1 cellular context compared by ENCODE assay signal in the genomic region with DNA sequence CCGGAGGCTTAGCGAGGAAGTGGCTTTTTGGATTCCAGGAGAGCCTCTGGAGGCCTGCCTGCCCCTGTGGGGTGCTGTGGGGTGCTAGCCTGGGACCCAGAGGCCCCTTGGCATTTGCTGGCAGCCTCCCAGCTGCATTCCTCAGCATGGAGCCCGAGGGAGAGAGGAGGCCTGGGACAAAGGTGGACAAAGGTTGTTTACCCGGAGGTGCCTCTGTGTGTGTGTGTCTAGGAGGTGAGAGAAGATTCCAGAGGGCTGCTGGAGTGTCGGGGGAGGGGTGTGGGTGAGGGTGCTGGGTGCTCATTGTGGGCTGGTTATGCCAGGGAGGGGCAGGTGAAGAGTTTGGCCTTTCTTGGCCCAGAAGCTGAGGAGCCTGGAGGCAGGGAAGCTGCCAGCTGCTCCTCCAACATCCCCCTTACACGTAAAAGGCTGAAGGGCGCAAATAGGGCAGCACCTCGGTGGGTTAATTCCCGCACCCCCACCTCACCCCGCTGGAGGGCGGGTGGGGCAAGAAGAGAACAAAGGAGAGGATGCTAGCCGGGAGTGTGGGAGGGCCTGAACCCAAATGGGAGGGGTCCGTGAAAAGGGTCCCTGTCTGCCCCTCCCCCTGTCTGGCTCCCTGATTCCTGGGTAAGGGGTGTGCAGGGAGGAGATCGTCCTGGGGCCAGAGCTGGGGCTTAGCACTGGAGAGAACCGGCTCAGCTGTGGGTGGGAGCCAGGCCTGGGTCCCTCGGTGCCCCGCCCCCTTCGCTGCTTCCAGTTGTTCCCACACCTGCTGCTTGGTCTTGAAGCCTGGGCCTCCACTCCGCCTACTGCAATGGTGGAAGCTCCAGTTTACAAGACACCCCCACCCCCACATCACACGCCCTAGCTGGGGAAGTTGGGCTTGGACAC.
A peak's percentile ranks its signal among the peaks of the same experiment; 100 is the strongest.
TF ChIP-seq lines count a peak whose summit lies in the region.

No MANE protein-coding gene starts in this region.

TF ChIP-seq in HepG2, 621 proteins besides CTCF, POLR2A, EP300 and RAD21 (continued from another document and continues in another):
- TF ChIP-seq KAT8 (CRISPR knock-in tag; IDR thresholded peaks at IDR 0.05) (peak; percentile 22; the same call in 1 of the 2 replicates), ZSCAN21 (CRISPR knock-in tag; IDR thresholded peaks at IDR 0.05; ENCODE audit: borderline replicate concordance) (no peak; the same call in 1 of the 2 replicates), MYC (CRISPR knock-in tag; IDR thresholded peaks at IDR 0.05; ENCODE audit: borderline replicate concordance) (no peak), ZSCAN29 (CRISPR knock-in tag; conservative IDR thresholded peaks at IDR 0.05) (no peak; the same call in 1 of the 2 replicates), ZNF33B (CRISPR knock-in tag; IDR thresholded peaks at IDR 0.05) (peak; percentile 28; the same call in 1 of the 2 replicates), ZSCAN30 (CRISPR knock-in tag; IDR thresholded peaks at IDR 0.05) (peak; percentile 89; the same call in 1 of the 2 replicates), CHD4 (IDR thresholded peaks at IDR 0.05; ENCODE audit: borderline replicate concordance, low read length) (peak; percentile 92; the same call in 1 of the 2 replicates), ZNF331 (CRISPR knock-in tag; IDR thresholded peaks at IDR 0.05) (peak; percentile 84; the same call in 1 of the 2 replicates), ZNF530 (CRISPR knock-in tag; IDR thresholded peaks at IDR 0.05; ENCODE audit: low read depth) (no peak; the same call in 1 of the 2 replicates), RBFOX2 (IDR thresholded peaks at IDR 0.05; ENCODE audit: low read depth, low read length) (peak; percentile 70), CHD2 (IDR thresholded peaks at IDR 0.05; ENCODE audit: low read depth, low read length) (no peak; the same call in 1 of the 2 replicates), HCFC1 (IDR thresholded peaks at IDR 0.05; ENCODE audit: low read depth, low read length) (no peak), ZNF850 (CRISPR knock-in tag; conservative IDR thresholded peaks at IDR 0.05) (no peak), TGIF2 (CRISPR knock-in tag; IDR thresholded peaks at IDR 0.05) (no peak; the same call in 1 of the 2 replicates), ELF1 (CRISPR knock-in tag; IDR thresholded peaks at IDR 0.05) (0 out of 2 replicates have a peak, but pooled peaks have one; percentile 24), ARNTL (CRISPR knock-in tag; IDR thresholded peaks at IDR 0.05) (peak; percentile 66), ZNF605 (CRISPR knock-in tag; IDR thresholded peaks at IDR 0.05) (peak; percentile 41; the same call in 1 of the 2 replicates), ZNF251 (CRISPR knock-in tag; IDR thresholded peaks at IDR 0.05) (no peak), GZF1 (CRISPR knock-in tag; IDR thresholded peaks at IDR 0.05) (no peak), ZNF660 (CRISPR knock-in tag; IDR thresholded peaks at IDR 0.05; ENCODE audit: borderline replicate concordance, low read depth) (no peak), GTF3A (CRISPR knock-in tag; conservative IDR thresholded peaks at IDR 0.05) (no peak), SALL1 (CRISPR knock-in tag; IDR thresholded peaks at IDR 0.05) (peak; percentile 94)
- TF ChIP-seq, protein P1, sequence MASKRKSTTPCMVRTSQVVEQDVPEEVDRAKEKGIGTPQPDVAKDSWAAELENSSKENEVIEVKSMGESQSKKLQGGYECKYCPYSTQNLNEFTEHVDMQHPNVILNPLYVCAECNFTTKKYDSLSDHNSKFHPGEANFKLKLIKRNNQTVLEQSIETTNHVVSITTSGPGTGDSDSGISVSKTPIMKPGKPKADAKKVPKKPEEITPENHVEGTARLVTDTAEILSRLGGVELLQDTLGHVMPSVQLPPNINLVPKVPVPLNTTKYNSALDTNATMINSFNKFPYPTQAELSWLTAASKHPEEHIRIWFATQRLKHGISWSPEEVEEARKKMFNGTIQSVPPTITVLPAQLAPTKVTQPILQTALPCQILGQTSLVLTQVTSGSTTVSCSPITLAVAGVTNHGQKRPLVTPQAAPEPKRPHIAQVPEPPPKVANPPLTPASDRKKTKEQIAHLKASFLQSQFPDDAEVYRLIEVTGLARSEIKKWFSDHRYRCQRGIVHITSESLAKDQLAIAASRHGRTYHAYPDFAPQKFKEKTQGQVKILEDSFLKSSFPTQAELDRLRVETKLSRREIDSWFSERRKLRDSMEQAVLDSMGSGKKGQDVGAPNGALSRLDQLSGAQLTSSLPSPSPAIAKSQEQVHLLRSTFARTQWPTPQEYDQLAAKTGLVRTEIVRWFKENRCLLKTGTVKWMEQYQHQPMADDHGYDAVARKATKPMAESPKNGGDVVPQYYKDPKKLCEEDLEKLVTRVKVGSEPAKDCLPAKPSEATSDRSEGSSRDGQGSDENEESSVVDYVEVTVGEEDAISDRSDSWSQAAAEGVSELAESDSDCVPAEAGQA (IDR thresholded peaks at IDR 0.05; ENCODE audit: low read depth) = peak; percentile 48; the same call in 1 of the 2 replicates
- TF ChIP-seq, protein P1 (CRISPR knock-in tag; IDR thresholded peaks at IDR 0.05; ENCODE audit: borderline replicate concordance) = no peak
- TF ChIP-seq, protein P2, sequence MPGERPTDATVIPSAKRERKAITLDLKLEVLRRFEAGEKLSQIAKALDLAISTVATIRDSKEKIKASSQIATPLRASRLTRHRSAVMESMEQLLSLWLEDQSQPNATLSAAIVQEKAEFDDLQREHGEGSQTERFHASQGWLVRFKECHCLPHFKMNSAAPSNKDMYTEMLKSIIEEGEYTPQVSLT (CRISPR knock-in tag; IDR thresholded peaks at IDR 0.05; ENCODE audit: borderline replicate concordance, low read depth) = no peak
- TF ChIP-seq, protein P3, sequence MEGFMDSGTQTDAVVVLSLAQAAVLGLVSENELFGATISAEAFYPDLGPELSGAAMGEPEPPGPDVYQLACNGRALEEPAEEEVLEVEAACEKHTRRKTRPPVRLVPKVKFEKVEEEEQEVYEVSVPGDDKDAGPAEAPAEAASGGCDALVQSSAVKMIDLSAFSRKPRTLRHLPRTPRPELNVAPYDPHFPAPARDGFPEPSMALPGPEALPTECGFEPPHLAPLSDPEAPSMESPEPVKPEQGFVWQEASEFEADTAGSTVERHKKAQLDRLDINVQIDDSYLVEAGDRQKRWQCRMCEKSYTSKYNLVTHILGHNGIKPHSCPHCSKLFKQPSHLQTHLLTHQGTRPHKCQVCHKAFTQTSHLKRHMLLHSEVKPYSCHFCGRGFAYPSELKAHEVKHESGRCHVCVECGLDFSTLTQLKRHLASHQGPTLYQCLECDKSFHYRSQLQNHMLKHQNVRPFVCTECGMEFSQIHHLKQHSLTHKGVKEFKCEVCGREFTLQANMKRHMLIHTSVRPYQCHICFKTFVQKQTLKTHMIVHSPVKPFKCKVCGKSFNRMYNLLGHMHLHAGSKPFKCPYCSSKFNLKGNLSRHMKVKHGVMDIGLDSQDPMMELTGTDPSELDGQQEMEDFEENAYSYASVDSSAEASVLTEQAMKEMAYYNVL (CRISPR knock-in tag; IDR thresholded peaks at IDR 0.05; ENCODE audit: borderline replicate concordance) = no peak
- TF ChIP-seq, protein P4, sequence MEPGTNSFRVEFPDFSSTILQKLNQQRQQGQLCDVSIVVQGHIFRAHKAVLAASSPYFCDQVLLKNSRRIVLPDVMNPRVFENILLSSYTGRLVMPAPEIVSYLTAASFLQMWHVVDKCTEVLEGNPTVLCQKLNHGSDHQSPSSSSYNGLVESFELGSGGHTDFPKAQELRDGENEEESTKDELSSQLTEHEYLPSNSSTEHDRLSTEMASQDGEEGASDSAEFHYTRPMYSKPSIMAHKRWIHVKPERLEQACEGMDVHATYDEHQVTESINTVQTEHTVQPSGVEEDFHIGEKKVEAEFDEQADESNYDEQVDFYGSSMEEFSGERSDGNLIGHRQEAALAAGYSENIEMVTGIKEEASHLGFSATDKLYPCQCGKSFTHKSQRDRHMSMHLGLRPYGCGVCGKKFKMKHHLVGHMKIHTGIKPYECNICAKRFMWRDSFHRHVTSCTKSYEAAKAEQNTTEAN (CRISPR knock-in tag; conservative IDR thresholded peaks at IDR 0.05) = no peak
- TF ChIP-seq, protein P5, sequence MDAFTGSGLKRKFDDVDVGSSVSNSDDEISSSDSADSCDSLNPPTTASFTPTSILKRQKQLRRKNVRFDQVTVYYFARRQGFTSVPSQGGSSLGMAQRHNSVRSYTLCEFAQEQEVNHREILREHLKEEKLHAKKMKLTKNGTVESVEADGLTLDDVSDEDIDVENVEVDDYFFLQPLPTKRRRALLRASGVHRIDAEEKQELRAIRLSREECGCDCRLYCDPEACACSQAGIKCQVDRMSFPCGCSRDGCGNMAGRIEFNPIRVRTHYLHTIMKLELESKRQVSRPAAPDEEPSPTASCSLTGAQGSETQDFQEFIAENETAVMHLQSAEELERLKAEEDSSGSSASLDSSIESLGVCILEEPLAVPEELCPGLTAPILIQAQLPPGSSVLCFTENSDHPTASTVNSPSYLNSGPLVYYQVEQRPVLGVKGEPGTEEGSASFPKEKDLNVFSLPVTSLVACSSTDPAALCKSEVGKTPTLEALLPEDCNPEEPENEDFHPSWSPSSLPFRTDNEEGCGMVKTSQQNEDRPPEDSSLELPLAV (CRISPR knock-in tag; conservative IDR thresholded peaks at IDR 0.05; ENCODE audit: low read depth) = no peak
- TF ChIP-seq, protein P6, sequence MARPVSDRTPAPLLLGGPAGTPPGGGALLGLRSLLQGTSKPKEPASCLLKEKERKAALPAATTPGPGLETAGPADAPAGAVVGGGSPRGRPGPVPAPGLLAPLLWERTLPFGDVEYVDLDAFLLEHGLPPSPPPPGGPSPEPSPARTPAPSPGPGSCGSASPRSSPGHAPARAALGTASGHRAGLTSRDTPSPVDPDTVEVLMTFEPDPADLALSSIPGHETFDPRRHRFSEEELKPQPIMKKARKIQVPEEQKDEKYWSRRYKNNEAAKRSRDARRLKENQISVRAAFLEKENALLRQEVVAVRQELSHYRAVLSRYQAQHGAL (CRISPR knock-in tag; IDR thresholded peaks at IDR 0.05; ENCODE audit: not compliant biosample characterization) = no peak
- TF ChIP-seq, protein P7, sequence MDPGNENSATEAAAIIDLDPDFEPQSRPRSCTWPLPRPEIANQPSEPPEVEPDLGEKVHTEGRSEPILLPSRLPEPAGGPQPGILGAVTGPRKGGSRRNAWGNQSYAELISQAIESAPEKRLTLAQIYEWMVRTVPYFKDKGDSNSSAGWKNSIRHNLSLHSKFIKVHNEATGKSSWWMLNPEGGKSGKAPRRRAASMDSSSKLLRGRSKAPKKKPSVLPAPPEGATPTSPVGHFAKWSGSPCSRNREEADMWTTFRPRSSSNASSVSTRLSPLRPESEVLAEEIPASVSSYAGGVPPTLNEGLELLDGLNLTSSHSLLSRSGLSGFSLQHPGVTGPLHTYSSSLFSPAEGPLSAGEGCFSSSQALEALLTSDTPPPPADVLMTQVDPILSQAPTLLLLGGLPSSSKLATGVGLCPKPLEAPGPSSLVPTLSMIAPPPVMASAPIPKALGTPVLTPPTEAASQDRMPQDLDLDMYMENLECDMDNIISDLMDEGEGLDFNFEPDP (CRISPR knock-in tag; conservative IDR thresholded peaks at IDR 0.05) = no peak
- TF ChIP-seq, protein P8, sequence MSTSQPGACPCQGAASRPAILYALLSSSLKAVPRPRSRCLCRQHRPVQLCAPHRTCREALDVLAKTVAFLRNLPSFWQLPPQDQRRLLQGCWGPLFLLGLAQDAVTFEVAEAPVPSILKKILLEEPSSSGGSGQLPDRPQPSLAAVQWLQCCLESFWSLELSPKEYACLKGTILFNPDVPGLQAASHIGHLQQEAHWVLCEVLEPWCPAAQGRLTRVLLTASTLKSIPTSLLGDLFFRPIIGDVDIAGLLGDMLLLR (CRISPR knock-in tag; IDR thresholded peaks at IDR 0.05) = no peak
- TF ChIP-seq, protein P9, sequence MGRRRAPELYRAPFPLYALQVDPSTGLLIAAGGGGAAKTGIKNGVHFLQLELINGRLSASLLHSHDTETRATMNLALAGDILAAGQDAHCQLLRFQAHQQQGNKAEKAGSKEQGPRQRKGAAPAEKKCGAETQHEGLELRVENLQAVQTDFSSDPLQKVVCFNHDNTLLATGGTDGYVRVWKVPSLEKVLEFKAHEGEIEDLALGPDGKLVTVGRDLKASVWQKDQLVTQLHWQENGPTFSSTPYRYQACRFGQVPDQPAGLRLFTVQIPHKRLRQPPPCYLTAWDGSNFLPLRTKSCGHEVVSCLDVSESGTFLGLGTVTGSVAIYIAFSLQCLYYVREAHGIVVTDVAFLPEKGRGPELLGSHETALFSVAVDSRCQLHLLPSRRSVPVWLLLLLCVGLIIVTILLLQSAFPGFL (CRISPR knock-in tag; IDR thresholded peaks at IDR 0.05) = no peak
- TF ChIP-seq, protein P10, sequence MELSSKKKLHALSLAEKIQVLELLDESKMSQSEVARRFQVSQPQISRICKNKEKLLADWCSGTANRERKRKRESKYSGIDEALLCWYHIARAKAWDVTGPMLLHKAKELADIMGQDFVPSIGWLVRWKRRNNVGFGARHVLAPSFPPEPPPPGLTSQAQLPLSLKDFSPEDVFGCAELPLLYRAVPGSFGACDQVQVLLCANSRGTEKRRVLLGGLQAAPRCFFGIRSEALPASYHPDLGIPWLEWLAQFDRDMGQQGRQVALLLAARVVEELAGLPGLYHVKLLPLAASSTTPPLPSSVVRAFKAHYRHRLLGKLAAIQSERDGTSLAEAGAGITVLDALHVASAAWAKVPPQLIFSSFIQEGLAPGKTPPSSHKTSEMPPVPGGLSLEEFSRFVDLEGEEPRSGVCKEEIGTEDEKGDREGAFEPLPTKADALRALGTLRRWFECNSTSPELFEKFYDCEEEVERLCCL (CRISPR knock-in tag; IDR thresholded peaks at IDR 0.05; ENCODE audit: borderline replicate concordance) = no peak
